25 cellular contexts compared by ENCODE assay signal in the genomic region with DNA sequence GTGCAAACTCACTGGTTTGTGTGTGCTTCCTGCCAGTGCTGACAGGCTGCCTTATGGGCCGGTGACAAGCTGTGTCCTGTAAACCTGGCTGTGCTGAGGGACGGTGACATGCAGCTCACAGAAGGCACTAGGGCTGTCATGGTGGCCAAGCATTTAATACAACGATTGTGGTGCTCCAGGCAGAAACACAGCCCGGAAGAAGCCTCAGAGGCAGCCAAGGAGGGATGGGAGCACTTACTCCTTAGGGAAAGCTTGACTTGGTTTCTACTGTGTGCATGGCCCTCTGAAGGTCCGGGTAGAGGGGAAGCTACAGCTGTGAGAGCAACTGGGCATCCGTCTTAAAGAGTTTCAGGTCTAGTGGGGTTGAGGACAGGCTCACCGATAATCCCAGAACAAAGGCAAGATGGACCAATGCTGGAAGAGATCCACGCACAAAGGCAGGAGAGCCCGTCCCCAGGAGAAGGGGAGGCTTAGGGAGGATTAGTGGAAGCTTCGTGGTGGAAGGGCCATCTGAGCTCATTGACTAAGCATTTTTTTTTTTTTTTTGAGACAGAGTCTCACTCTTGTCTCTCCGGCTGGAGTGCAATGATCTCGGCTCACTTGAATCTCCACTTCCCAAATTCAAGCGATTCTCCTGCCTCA. TPM values are rescaled to one million over a fixed set of nuclear protein-coding genes. Genes with fewer than 3 reads are reported as not detected.
"Had no signal": no experiment of that assay in that cellular context is flagged by ENCODE, and none has a peak within 500 bp of the region (broad histone marks: within the 10 kb centered on the region; RNA-seq: fewer than 3 reads in every experiment).

No MANE protein-coding gene starts in this region.

- H3K4me3 ChIP-seq: esophagus muscularis mucosa, heart right ventricle, left lung, lung, mucosa of descending colon, pancreas, prostate gland had no signal

- H3K27me3 ChIP-seq: esophagus muscularis mucosa, foreskin keratinocyte, heart right ventricle, left lung, pancreas had no signal

- ATAC-seq: activated T-cell treated with anti-CD3 and anti-CD28 coated beads, Interleukin-2, amount 50 U/mL, for 4 hours; activated T-helper 17 cell treated with anti-CD3 and anti-CD28 coated beads, Interleukin-2, amount 50 U/mL, for 72 hours; foreskin keratinocyte; heart right ventricle; left lung; mucosa of descending colon; natural killer cell treated with Interleukin-12 subunit alpha and Interleukin-12 subunit beta and Interleukin-15 and Interleukin-18, amount 100 ng/mL, for 72 hours; pancreas; WTC11 had no signal

- DNase-seq: activated CD4-positive, alpha-beta memory T cell treated with anti-CD3 and anti-CD28 coated beads, Interleukin-2, amount 10 ng/mL, durations not matched to agents 7 days and 5 days; activated CD4-positive, alpha-beta T cell treated with anti-CD3 and anti-CD28 coated beads for 1 hour; activated CD4-positive, alpha-beta T cell treated with anti-CD3 and anti-CD28 coated beads, Interleukin-2, amount 10 ng/mL, durations not matched to agents 7 days and 5 days; activated gamma-delta T cell treated with Interleukin-2 at 50 U/mL for 16 hours; activated naive CD4-positive, alpha-beta T cell treated with anti-CD3 and anti-CD28 coated beads, Interleukin-2, amount 50 U/mL, for 16 hours; activated T-cell treated with anti-CD3 and anti-CD28 coated beads, Interleukin-2, amount 50 U/mL, for 4 hours; amygdala; caudate nucleus; cortex of kidney; foreskin keratinocyte; heart right ventricle; left lung; mesendoderm; mucosa of descending colon; pancreas; stimulated activated naive CD4-positive, alpha-beta T cell; T1000; trophoblast cell had no signal

- H3K36me3 ChIP-seq: left lung, prostate gland had no signal

- H3K4me1 ChIP-seq: foreskin keratinocyte, prostate gland had no signal

- H3K27ac ChIP-seq: esophagus muscularis mucosa, foreskin keratinocyte, left lung, pancreas, prostate gland had no signal

- H3K9me3 ChIP-seq: esophagus muscularis mucosa, heart right ventricle, left lung, mucosa of descending colon, pancreas, prostate gland had no signal

RNA-seq across cellular contexts. Expression of a gene that starts 26.8 kb away (rescaled TPM):
- total RNA-seq: activated CD4-positive, alpha-beta memory T cell treated with anti-CD3 and anti-CD28 coated beads, Interleukin-2, amount 10 ng/mL, durations not matched to agents 7 days and 5 days; temporal lobe had no signal
